Comparison of ENCODE assay signal across 8 cellular contexts in the genomic region with DNA sequence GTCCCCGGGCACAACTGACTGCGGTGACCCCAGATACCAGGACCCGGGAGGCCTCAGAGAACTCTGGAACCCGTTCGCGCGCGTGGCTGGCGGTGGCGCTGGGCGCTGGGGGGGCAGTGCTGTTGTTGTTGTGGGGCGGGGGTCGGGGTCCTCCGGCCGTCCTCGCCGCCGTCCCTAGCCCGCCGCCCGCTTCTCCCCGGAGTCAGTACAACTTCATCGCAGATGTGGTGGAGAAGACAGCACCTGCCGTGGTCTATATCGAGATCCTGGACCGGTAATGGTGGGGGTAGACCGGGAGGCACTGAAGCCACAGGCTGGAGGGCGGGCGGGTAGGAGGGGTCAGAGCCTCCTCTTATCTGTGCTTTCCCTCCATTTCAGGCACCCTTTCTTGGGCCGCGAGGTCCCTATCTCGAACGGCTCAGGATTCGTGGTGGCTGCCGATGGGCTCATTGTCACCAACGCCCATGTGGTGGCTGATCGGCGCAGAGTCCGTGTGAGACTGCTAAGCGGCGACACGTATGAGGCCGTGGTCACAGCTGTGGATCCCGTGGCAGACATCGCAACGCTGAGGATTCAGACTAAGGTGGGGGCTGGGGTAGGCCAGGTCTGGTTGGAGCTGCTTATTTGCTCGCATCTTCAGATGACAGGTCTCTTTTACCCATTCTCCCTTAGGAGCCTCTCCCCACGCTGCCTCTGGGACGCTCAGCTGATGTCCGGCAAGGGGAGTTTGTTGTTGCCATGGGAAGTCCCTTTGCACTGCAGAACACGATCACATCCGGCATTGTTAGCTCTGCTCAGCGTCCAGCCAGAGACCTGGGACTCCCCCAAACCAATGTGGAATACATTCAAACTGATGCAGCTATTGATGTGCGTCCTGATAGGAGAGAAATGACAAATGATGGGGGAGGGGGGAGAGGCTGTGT. TPM values are rescaled to one million over a fixed set of nuclear protein-coding genes. Genes with fewer than 3 reads are reported as not detected.
DNase-seq lines count a peak whose midpoint lies in the region; ATAC-seq and TF ChIP-seq lines count a peak whose summit lies in the region.

No MANE protein-coding gene starts in this region.

- H3K4me2 ChIP-seq in KMS-11 = peak overlapping the region; percentile 90

- peak overlapping the region; percentile 87 for H3K4me3 Mint-ChIP-seq in endothelial cell (ENCODE audit: unreplicated experiment)

- peak overlapping the region; percentile 65 for H2AFZ ChIP-seq in KMS-11 (ENCODE audit: low read depth)

- peak overlapping the region; percentile 91 for H3K9ac ChIP-seq in KMS-11

- H3K27ac ChIP-seq in KMS-11 = peak overlapping the region; percentile 71
- peak overlapping the region; percentile 93 for H3K27ac ChIP-seq in thymus (ENCODE audit: low read depth)

- no peaks in the 10 kb centered on the region for H3K9me3 ChIP-seq in mucosa of descending colon
- H3K9me3 ChIP-seq in thymus (ENCODE audit: control insufficient read depth) = peaks cover 3% of the 10 kb centered on the region

- H3K27me3 ChIP-seq in KMS-11 (ENCODE audit: insufficient read depth, low read depth) (no peaks in the 10 kb centered on the region), thymus (ENCODE audit: control insufficient read depth, insufficient read depth) (no peaks in the 10 kb centered on the region)

- DNase-seq in DMS53 (lab: John Stamatoyannopoulos, UW) = peak; percentile 79
- DNase-seq in activated CD4-positive, alpha-beta T cell treated with anti-CD3 and anti-CD28 coated beads, Interleukin-2, amount 50 U/mL, for 48 hours = peak; percentile 57 to 68
- DNase-seq in endothelial cell (ENCODE audit: low spot score) = peak; percentile 29
- DNase-seq in mucosa of descending colon = peak; percentile 62 to 76 (median 72)

- H3K4me1 ChIP-seq in KMS-11 (ENCODE audit: low read depth, poor library complexity, severe bottlenecking) (peaks cover 22% of the 10 kb centered on the region), mucosa of descending colon (ENCODE audit: low read depth) (peaks cover 11% of the 10 kb centered on the region), thymus (ENCODE audit: control insufficient read depth, insufficient read depth, low read length) (peaks cover 21% of the 10 kb centered on the region)

- intact Hi-C loops in mucosa of descending colon (cut with DNase I, micrococcal nuclease) = loop anchor here in 1 of 2 donors (10.0 kb wide), 1 partner anchor 46 kb away; the partner anchor contains the start of genes CCDC142 and TTC31

- peaks cover 30% of the 10 kb centered on the region for H3K79me2 ChIP-seq in KMS-11 (ENCODE audit: insufficient read depth, low read depth)

- H3K4me3 ChIP-seq in KMS-11 (IDR thresholded peaks at IDR 0.05; ENCODE audit: insufficient read depth, low read depth, low read length) (peak overlapping the region; percentile 72), mucosa of descending colon (peak overlapping the region; percentile 79), thymus (ENCODE audit: low read length) (peak overlapping the region; percentile 80)

- no peak for TF ChIP-seq CTCF in KMS-11 (conservative IDR thresholded peaks at IDR 0.05; ENCODE audit: low read depth, low read length)
- TF ChIP-seq CTCF in endothelial cell (IDR thresholded peaks at IDR 0.05; ENCODE audit: unreplicated experiment) = no peak
- TF ChIP-seq CTCF in mucosa of descending colon (IDR thresholded peaks at IDR 0.05) = no peak

- H3K27ac Mint-ChIP-seq in endothelial cell (ENCODE audit: unreplicated experiment) = peak overlapping the region; percentile 48

- H3K9me3 Mint-ChIP-seq in endothelial cell (ENCODE audit: unreplicated experiment) = no peaks in the 10 kb centered on the region

- H3K4me1 Mint-ChIP-seq in endothelial cell (ENCODE audit: unreplicated experiment) = peaks cover 26% of the 10 kb centered on the region

- H3K36me3 Mint-ChIP-seq in endothelial cell (ENCODE audit: low read depth, unreplicated experiment) = peaks cover 39% of the 10 kb centered on the region

- peaks cover 12% of the 10 kb centered on the region for H3K27me3 Mint-ChIP-seq in endothelial cell (ENCODE audit: unreplicated experiment)

- peak; percentile 17 for ATAC-seq in GM21526 (IDR thresholded peaks at IDR 0.05; ENCODE audit: low FRiP score, unreplicated experiment)
- peak; percentile 27 for ATAC-seq in mucosa of descending colon
- no peak for ATAC-seq in GM21390 (IDR thresholded peaks at IDR 0.05; ENCODE audit: unreplicated experiment)

- H3K36me3 ChIP-seq in KMS-11 (ENCODE audit: insufficient read depth) = peaks cover 4% of the 10 kb centered on the region; the same call in 1 of the 2 replicates
- H3K36me3 ChIP-seq in mucosa of descending colon (ENCODE audit: low read depth) = no peaks in the 10 kb centered on the region
- peaks cover 41% of the 10 kb centered on the region for H3K36me3 ChIP-seq in thymus (ENCODE audit: control insufficient read depth, insufficient read depth)

- no peaks in the 10 kb centered on the region for H4K20me1 ChIP-seq in KMS-11 (ENCODE audit: insufficient read depth)

- WGBS in thymus = 6% methylated on average over 54 of the region's 54 CpGs

RNA-seq across cellular contexts. Expression of gene HTRA2, which starts 0.8 kb away (rescaled TPM):
- 44.3 TPM for total RNA-seq in endothelial cell (ENCODE audit: unreplicated experiment)
- total RNA-seq in mucosa of descending colon = 10 to 100 TPM; 22.2 to 37.1 (median 23.3) TPM
- polyA plus RNA-seq in thymus = 70.6 TPM

RNA-seq across cellular contexts. Expression of gene AUP1, which starts 1.0 kb away (rescaled TPM):
- 117 TPM for total RNA-seq in endothelial cell (ENCODE audit: unreplicated experiment)
- 100 to 1,000 TPM; 108 to 179 (median 129) TPM for total RNA-seq in mucosa of descending colon
- polyA plus RNA-seq in thymus = 208 TPM

RNA-seq across cellular contexts. Expression of gene DQX1, which starts 4.5 kb away (rescaled TPM):
- total RNA-seq in endothelial cell (ENCODE audit: unreplicated experiment) (3.5 TPM), mucosa of descending colon (10 to 100 TPM; 17.9 to 58.3 (median 22.2) TPM)
- 0.78 TPM for polyA plus RNA-seq in thymus

RNA-seq across cellular contexts. Expression of gene TLX2, which starts 16.2 kb away (rescaled TPM):
- total RNA-seq in endothelial cell (ENCODE audit: unreplicated experiment) = not detected
- total RNA-seq in mucosa of descending colon = 1 to 10 TPM in 1 of 3 donors, under 1 TPM in 2; 0.17 to 1.6 (median 0.51) TPM
- polyA plus RNA-seq in thymus = 0.11 TPM

RNA-seq across cellular contexts. Expression of gene PCGF1, which starts 23.0 kb away (rescaled TPM):
- total RNA-seq in endothelial cell (ENCODE audit: unreplicated experiment) (13.5 TPM), mucosa of descending colon (10 to 100 TPM; 20.3 to 29.1 (median 22.3) TPM)
- polyA plus RNA-seq in thymus = 29.0 TPM

Comparison
In these comparisons a context has a peak if more than half of its experiments do, and no peak if none do; other contexts are left out.
1. DNase-seq: peak in every context shown above with its lines; median percentile 79 in DMS53; 72 in mucosa of descending colon; 62 in activated CD4-positive, alpha-beta T cell treated with anti-CD3 and anti-CD28 coated beads, Interleukin-2, amount 50 U/mL, for 48 hours; 29 in endothelial cell.